1 cellular context compared by ENCODE assay signal in the genomic region with DNA sequence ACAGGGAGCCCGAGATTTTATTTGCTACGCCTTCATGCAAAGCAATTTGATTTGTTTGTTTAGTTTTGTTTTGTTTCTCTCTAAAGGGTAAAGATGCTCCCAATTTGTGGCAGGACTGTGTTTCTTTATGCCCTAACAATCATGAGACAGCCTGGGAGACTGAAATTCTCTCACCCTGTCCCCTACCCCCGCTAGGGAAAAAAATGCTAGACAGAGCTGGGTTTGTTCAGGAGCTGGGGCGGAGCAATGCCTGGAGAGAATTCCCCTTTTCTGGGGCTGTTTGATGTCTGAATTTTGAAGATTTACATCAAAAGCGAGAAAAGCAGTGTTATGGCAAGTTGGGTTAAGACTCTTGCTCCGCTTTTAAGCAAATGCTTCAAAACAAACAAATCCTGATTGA.
TF ChIP-seq lines count a peak whose summit lies in the region.

No MANE protein-coding gene starts in this region.

TF ChIP-seq in K562, 482 proteins besides CTCF, POLR2A, EP300 and RAD21 (continued from another document):
- TF ChIP-seq, protein P1, sequence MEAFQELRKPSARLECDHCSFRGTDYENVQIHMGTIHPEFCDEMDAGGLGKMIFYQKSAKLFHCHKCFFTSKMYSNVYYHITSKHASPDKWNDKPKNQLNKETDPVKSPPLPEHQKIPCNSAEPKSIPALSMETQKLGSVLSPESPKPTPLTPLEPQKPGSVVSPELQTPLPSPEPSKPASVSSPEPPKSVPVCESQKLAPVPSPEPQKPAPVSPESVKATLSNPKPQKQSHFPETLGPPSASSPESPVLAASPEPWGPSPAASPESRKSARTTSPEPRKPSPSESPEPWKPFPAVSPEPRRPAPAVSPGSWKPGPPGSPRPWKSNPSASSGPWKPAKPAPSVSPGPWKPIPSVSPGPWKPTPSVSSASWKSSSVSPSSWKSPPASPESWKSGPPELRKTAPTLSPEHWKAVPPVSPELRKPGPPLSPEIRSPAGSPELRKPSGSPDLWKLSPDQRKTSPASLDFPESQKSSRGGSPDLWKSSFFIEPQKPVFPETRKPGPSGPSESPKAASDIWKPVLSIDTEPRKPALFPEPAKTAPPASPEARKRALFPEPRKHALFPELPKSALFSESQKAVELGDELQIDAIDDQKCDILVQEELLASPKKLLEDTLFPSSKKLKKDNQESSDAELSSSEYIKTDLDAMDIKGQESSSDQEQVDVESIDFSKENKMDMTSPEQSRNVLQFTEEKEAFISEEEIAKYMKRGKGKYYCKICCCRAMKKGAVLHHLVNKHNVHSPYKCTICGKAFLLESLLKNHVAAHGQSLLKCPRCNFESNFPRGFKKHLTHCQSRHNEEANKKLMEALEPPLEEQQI (IDR thresholded peaks at IDR 0.05) = no peak
- TF ChIP-seq ZNF224 (CRISPR knock-in tag; IDR thresholded peaks at IDR 0.05) = no peak
- TF ChIP-seq BMI1 (IDR thresholded peaks at IDR 0.05; ENCODE audit: low read length) = peak; percentile 24; the same call in 1 of the 2 replicates
